Comparison of ENCODE assay signal across 29 cellular contexts in the genomic region with DNA sequence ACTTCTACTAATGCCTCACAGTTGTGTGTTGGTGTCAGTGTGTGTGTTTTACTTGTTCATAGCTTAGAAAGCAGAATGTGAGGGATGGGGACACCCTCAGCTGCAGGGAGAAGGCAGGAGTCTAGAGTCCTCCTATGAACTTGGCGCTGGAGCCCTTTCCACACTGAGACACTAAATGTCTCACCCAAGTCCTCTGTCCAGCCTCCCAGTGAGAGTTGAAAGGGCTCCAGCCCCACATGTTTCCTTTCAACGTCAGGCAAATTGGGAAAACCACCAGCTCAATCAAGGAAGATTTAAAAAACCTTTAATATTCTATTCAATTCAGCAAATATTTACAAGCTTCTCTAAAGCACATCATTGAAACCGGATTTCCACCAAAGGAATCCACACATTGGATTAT.
"Had no signal": no experiment of that assay in that cellular context is flagged by ENCODE, and none has a peak within 500 bp of the region (broad histone marks: within the 10 kb centered on the region; RNA-seq: fewer than 3 reads in every experiment).

No MANE protein-coding gene starts in this region.

- H3K27me3 ChIP-seq: neural progenitor cell, right lobe of liver, tibial nerve, upper lobe of left lung, vagina had no signal

- H3K9me3 ChIP-seq: left lung, lower lobe of right lung, neutrophil, psoas muscle, right lobe of liver, tibial nerve, upper lobe of left lung, vagina had no signal

- ATAC-seq: left colon; left lung; lower lobe of right lung; natural killer cell; psoas muscle; right lobe of liver; stimulated activated memory B cell treated with anti-CD40 and anti-IgM and Interleukin-4, amounts not matched to agents 10 μg/mL and 1 μg/mL and 100 μg/mL, for 72 hours; stimulated activated naive CD8-positive, alpha-beta T cell treated with anti-CD3 and anti-CD28 coated beads, Interleukin-15, amount 100 ng/mL, for 72 hours had no signal

- H3K9ac ChIP-seq: neural progenitor cell, parathyroid adenoma had no signal

- DNase-seq: hippocampal formation; kidney glomerular epithelial cell; left colon; left lung; lower lobe of right lung; mammary epithelial cell; mesenchymal stem cell; naive B cell; natural killer cell; nephron progenitor cell; occipital lobe; psoas muscle; right lobe of liver; stimulated activated CD4-positive, alpha-beta T cell treated with anti-CD3 and anti-CD28 coated beads, Interleukin-1b, Interleukin-23, amount 100 ng/mL, for 48 hours; stimulated activated CD4-positive, alpha-beta T cell treated with anti-CD3 and anti-CD28 coated beads, Interleukin-2, amount 100 ng/mL, for 48 hours; stimulated activated CD4-positive, alpha-beta T cell treated with anti-CD3 and anti-CD28 coated beads, Interleukin-4, amount 100 ng/mL, for 4 hours; stimulated activated CD8-positive, alpha-beta memory T cell treated with anti-CD3 and anti-CD28 coated beads, Interleukin-4, amount 100 ng/mL, for 48 hours; stimulated activated naive CD4-positive, alpha-beta T cell treated with Interleukin-2 at 50 U/mL for 16 hours; stimulated activated naive CD8-positive, alpha-beta T cell treated with anti-CD3 and anti-CD28 coated beads, Interleukin-15, amount 100 ng/mL, for 72 hours; substantia nigra; upper lobe of left lung had no signal

- H2AFZ ChIP-seq: neural progenitor cell, parathyroid adenoma had no signal

- H3K4me3 ChIP-seq: left lung, lower lobe of right lung, neural progenitor cell, psoas muscle, right lobe of liver, smooth muscle cell, tibial nerve, upper lobe of left lung, vagina had no signal

- H3K4me1 ChIP-seq: left lung, lower lobe of right lung, neural progenitor cell, psoas muscle, right lobe of liver, tibial nerve, upper lobe of left lung, vagina had no signal

- H3K36me3 ChIP-seq: left lung, lower lobe of right lung, neural progenitor cell, neutrophil, right lobe of liver, tibial nerve, upper lobe of left lung, vagina had no signal

- H3K4me2 ChIP-seq: neural progenitor cell, smooth muscle cell had no signal

- FAIRE-seq: keratinocyte had no signal

- H3K27ac ChIP-seq: left lung, lower lobe of right lung, neural progenitor cell, neutrophil, parathyroid adenoma, psoas muscle, right lobe of liver, tibial nerve, upper lobe of left lung, vagina had no signal
